In the genomic region with DNA sequence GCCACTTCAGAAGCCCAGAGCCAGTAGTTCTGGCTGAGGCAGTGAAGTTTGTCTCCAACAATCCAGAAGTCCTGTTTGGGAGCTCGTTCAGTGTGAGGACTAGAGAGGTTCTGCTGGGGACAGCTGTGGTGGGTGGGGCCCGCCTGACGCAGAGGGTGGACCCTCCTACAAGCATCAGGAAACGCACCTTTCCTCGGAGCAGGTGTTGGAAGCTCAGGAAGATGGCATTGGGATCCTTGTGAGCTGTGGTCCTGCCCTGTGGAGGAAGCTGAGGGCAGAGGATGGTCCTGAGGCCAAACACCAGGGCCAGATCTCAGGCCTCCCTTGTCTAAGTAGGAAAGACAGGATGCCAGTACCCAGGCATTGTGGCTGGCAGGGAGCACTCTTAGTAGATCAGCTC, we compare ENCODE assay signal across 26 cellular contexts. TPM values are rescaled to one million over a fixed set of nuclear protein-coding genes. Genes with fewer than 3 reads are reported as not detected.
"Had no signal": no experiment of that assay in that cellular context is flagged by ENCODE, and none has a peak within 500 bp of the region (broad histone marks: within the 10 kb centered on the region; RNA-seq: fewer than 3 reads in every experiment).

No MANE protein-coding gene starts in this region.

- H3K4me3 Mint-ChIP-seq: naive thymus-derived CD4-positive, alpha-beta T cell; nephron progenitor cell; stimulated activated naive B cell treated with anti-CD40 and anti-IgM and Interleukin-4, amounts not matched to agents 10 μg/mL and 1 μg/mL and 100 μg/mL, for 72 hours; stimulated activated naive CD8-positive, alpha-beta T cell treated with anti-CD3 and anti-CD28 coated beads, Interleukin-15, amount 100 ng/mL, for 72 hours had no signal

- H3K27ac ChIP-seq: colonic mucosa, left ventricle myocardium inferior, ovary, testis, upper lobe of right lung had no signal

- H3K27me3 ChIP-seq: colonic mucosa, ovary, right atrium auricular region, testis had no signal

- H3K36me3 ChIP-seq: ovary had no signal

- DNase-seq: cerebellar nuclear complex; colonic mucosa; dermis blood vessel endothelial cell; erythroblast; hippocampal formation; left ventricle myocardium inferior; mesenchymal stem cell; midbrain; naive thymus-derived CD4-positive, alpha-beta T cell; nephron progenitor cell; ovary; spleen; stimulated activated CD4-positive, alpha-beta T cell treated with anti-CD3 and anti-CD28 coated beads, Interleukin-15, amount 100 ng/mL, for 24 hours; stimulated activated CD4-positive, alpha-beta T cell treated with anti-CD3 and anti-CD28 coated beads, Interleukin-2, amount 100 ng/mL, for 24 hours; stimulated activated CD4-positive, alpha-beta T cell treated with anti-CD3 and anti-CD28 coated beads, Interleukin-4, amount 100 ng/mL, for 4 hours; stimulated activated naive B cell treated with anti-CD40 and anti-IgM and Interleukin-4, amounts not matched to agents 10 μg/mL and 1 μg/mL and 100 μg/mL, for 72 hours; stimulated activated naive CD8-positive, alpha-beta T cell treated with anti-CD3 and anti-CD28 coated beads, Interleukin-15, amount 100 ng/mL, for 72 hours; testis had no signal

- ATAC-seq: naive thymus-derived CD4-positive, alpha-beta T cell; stimulated activated naive B cell treated with anti-CD40 and anti-IgM and Interleukin-4, amounts not matched to agents 10 μg/mL and 1 μg/mL and 100 μg/mL, for 72 hours; stimulated activated naive CD8-positive, alpha-beta T cell treated with anti-CD3 and anti-CD28 coated beads, Interleukin-15, amount 100 ng/mL, for 72 hours; upper lobe of right lung had no signal

- H3K9me3 Mint-ChIP-seq: nephron progenitor cell; stimulated activated naive B cell treated with anti-CD40 and anti-IgM and Interleukin-4, amounts not matched to agents 10 μg/mL and 1 μg/mL and 100 μg/mL, for 72 hours; stimulated activated naive CD8-positive, alpha-beta T cell treated with anti-CD3 and anti-CD28 coated beads, Interleukin-15, amount 100 ng/mL, for 72 hours had no signal

- H3K4me1 ChIP-seq: colonic mucosa had no signal

- H3K27ac Mint-ChIP-seq: naive thymus-derived CD4-positive, alpha-beta T cell; nephron progenitor cell; stimulated activated naive B cell treated with anti-CD40 and anti-IgM and Interleukin-4, amounts not matched to agents 10 μg/mL and 1 μg/mL and 100 μg/mL, for 72 hours had no signal

- H3K9me3 ChIP-seq: colonic mucosa, heart left ventricle, left ventricle myocardium inferior, ovary, right atrium auricular region, spleen, testis, tibial nerve, upper lobe of right lung had no signal

- FAIRE-seq: endothelial cell of umbilical vein, frontal cortex had no signal

- H3K4me3 ChIP-seq: colonic mucosa, heart left ventricle, left ventricle myocardium inferior, lung, ovary, right atrium auricular region, spleen, testis, tibial nerve, upper lobe of right lung had no signal

RNA-seq across cellular contexts. Expression of gene THPO, which starts 5.1 kb away (rescaled TPM):
- total RNA-seq: dermis blood vessel endothelial cell; endothelial cell of umbilical vein; glomerular endothelial cell; naive thymus-derived CD4-positive, alpha-beta T cell had no signal
- polyA plus RNA-seq: naive thymus-derived CD4-positive, alpha-beta T cell had no signal

RNA-seq across cellular contexts. Expression of gene CHRD, which starts 6.9 kb away (rescaled TPM):
- total RNA-seq: naive thymus-derived CD4-positive, alpha-beta T cell had no signal
- polyA plus RNA-seq: naive thymus-derived CD4-positive, alpha-beta T cell had no signal
